ENCODE assay signal across 28 cellular contexts in the genomic region with DNA sequence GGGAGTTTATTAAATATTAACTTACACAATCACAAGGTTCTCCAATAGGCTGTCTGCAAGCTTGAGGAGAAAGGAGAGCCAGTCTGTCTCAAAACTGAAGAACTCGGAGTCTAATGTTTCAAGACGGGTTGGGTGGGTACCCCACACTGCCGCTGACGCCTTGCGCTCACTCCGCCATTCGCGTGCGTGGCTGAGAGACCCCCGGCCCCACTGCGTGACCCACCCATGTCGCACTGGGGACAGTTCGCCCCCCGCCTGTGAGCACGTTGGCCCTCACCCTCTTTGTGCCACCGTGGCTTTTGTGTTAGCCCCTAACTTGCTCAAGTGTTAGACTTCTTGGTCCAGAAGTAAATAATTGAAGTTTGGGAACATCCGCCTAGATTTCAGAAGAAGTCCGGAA.
"Had no signal": no experiment of that assay in that cellular context is flagged by ENCODE, and none has a peak within 500 bp of the region (broad histone marks: within the 10 kb centered on the region; RNA-seq: fewer than 3 reads in every experiment).

No MANE protein-coding gene starts in this region.

- H3K36me3 ChIP-seq: neural progenitor cell, neutrophil, right lobe of liver, sigmoid colon, suprapubic skin, thoracic aorta, thyroid gland, tibial nerve, upper lobe of left lung, vagina had no signal

- H3K4me3 ChIP-seq: neural progenitor cell, psoas muscle, right lobe of liver, sigmoid colon, suprapubic skin, thoracic aorta, thyroid gland, tibial nerve, upper lobe of left lung, vagina had no signal

- H3K27ac Mint-ChIP-seq: naive B cell; naive thymus-derived CD8-positive, alpha-beta T cell; natural killer cell treated with Interleukin-12 subunit alpha and Interleukin-12 subunit beta and Interleukin-15 and Interleukin-18, amount 100 ng/mL, for 72 hours; neural progenitor cell; progenitor cell of endocrine pancreas; stimulated activated memory B cell treated with anti-CD40 and anti-IgM and Interleukin-4, amounts not matched to agents 10 μg/mL and 1 μg/mL and 100 μg/mL, for 72 hours; stimulated activated naive CD8-positive, alpha-beta T cell treated with anti-CD3 and anti-CD28 coated beads, Interleukin-15, Interleukin-2, amounts not matched to agents 100 ng/mL and 50 ng/mL, for 24 hours had no signal

- H3K36me3 Mint-ChIP-seq: naive B cell; naive thymus-derived CD8-positive, alpha-beta T cell; neural progenitor cell; stimulated activated memory B cell treated with anti-CD40 and anti-IgM and Interleukin-4, amounts not matched to agents 10 μg/mL and 1 μg/mL and 100 μg/mL, for 72 hours had no signal

- H3K27me3 ChIP-seq: neural progenitor cell, neutrophil, right lobe of liver, sigmoid colon, suprapubic skin, thyroid gland, tibial nerve, upper lobe of left lung, vagina had no signal

- ATAC-seq: naive thymus-derived CD8-positive, alpha-beta T cell; natural killer cell treated with Interleukin-12 subunit alpha and Interleukin-12 subunit beta and Interleukin-15 and Interleukin-18, amount 100 ng/mL, for 72 hours; psoas muscle; right cardiac atrium; right lobe of liver; stimulated activated memory B cell treated with anti-CD40 and anti-IgM and Interleukin-4, amounts not matched to agents 10 μg/mL and 1 μg/mL and 100 μg/mL, for 72 hours had no signal

- DNase-seq: naive B cell; naive thymus-derived CD8-positive, alpha-beta T cell; nucleus accumbens; psoas muscle; right lobe of liver; sigmoid colon; small intestine; stimulated activated CD4-positive, alpha-beta T cell treated with anti-CD3 and anti-CD28 coated beads, Interleukin-15, amount 100 ng/mL, for 24 hours; stimulated activated CD4-positive, alpha-beta T cell treated with anti-CD3 and anti-CD28 coated beads, Interleukin-2, amount 100 ng/mL, for 24 hours; stimulated activated CD4-positive, alpha-beta T cell treated with anti-CD3 and anti-CD28 coated beads, Interleukin-2, amount 100 ng/mL, for 48 hours; stimulated activated CD4-positive, alpha-beta T cell treated with anti-CD3 and anti-CD28 coated beads, Interleukin-4, amount 100 ng/mL, for 24 hours; stimulated activated naive CD4-positive, alpha-beta T cell; substantia nigra; thyroid gland; trophoblast cell had no signal

- H3K27ac ChIP-seq: neural progenitor cell, neutrophil, parathyroid adenoma, psoas muscle, right lobe of liver, sigmoid colon, suprapubic skin, thoracic aorta, thyroid gland, tibial nerve, upper lobe of left lung, vagina had no signal

- H3K4me3 Mint-ChIP-seq: naive B cell; naive thymus-derived CD8-positive, alpha-beta T cell; natural killer cell treated with Interleukin-12 subunit alpha and Interleukin-12 subunit beta and Interleukin-15 and Interleukin-18, amount 100 ng/mL, for 72 hours; neural progenitor cell; stimulated activated memory B cell treated with anti-CD40 and anti-IgM and Interleukin-4, amounts not matched to agents 10 μg/mL and 1 μg/mL and 100 μg/mL, for 72 hours; stimulated activated naive CD8-positive, alpha-beta T cell treated with anti-CD3 and anti-CD28 coated beads, Interleukin-15, Interleukin-2, amounts not matched to agents 100 ng/mL and 50 ng/mL, for 24 hours had no signal

- H3K9me3 ChIP-seq: neutrophil, psoas muscle, right lobe of liver, sigmoid colon, suprapubic skin, thoracic aorta, thyroid gland, tibial nerve, upper lobe of left lung, vagina had no signal

- H3K4me1 ChIP-seq: neural progenitor cell, parathyroid adenoma, psoas muscle, right lobe of liver, sigmoid colon, suprapubic skin, thyroid gland, tibial nerve, upper lobe of left lung, vagina had no signal

- H3K27me3 Mint-ChIP-seq: naive B cell; natural killer cell treated with Interleukin-12 subunit alpha and Interleukin-12 subunit beta and Interleukin-15 and Interleukin-18, amount 100 ng/mL, for 72 hours; progenitor cell of endocrine pancreas; stimulated activated memory B cell treated with anti-CD40 and anti-IgM and Interleukin-4, amounts not matched to agents 10 μg/mL and 1 μg/mL and 100 μg/mL, for 72 hours; stimulated activated naive CD8-positive, alpha-beta T cell treated with anti-CD3 and anti-CD28 coated beads, Interleukin-15, Interleukin-2, amounts not matched to agents 100 ng/mL and 50 ng/mL, for 24 hours had no signal

- H3K4me1 Mint-ChIP-seq: naive B cell; naive thymus-derived CD8-positive, alpha-beta T cell; neural progenitor cell; stimulated activated memory B cell treated with anti-CD40 and anti-IgM and Interleukin-4, amounts not matched to agents 10 μg/mL and 1 μg/mL and 100 μg/mL, for 72 hours had no signal
